1 cellular context compared by ENCODE assay signal in the genomic region with DNA sequence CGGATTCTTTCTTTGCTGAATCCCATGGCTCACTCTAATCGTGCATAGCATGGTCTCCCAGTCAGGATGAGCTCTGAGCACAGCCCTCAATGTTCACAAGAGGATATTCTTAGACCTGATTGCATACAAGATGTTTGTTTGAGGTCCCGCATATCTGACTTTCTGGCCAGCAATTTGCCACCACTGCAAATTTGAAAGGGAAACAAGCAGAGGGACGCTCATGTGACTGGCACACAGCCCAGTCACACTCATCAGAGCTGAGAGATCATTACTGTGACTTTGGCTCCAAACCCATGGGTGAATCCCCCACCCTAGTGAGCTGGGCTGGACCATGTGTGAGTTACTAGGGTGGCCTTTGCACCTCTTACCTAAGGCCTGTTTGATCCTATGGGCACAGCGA.
TF ChIP-seq lines count a peak whose summit lies in the region.

No MANE protein-coding gene starts in this region.

TF ChIP-seq in liver, 16 proteins besides CTCF, POLR2A, EP300 and RAD21 (continued from another document):
- peak; percentile 48 for TF ChIP-seq SP1 (IDR thresholded peaks at IDR 0.05)
- TF ChIP-seq YY1 (IDR thresholded peaks at IDR 0.05) = peak; percentile 65
